Comparison of ENCODE assay signal across 22 cellular contexts in genomic region chr14:75718199-75718598, GRCh38. TPM values are rescaled to one million over a fixed set of nuclear protein-coding genes. Genes with fewer than 3 reads are reported as not detected.
DNase-seq lines count a peak whose midpoint lies in the region; ATAC-seq, FAIRE-seq and TF ChIP-seq lines count a peak whose summit lies in the region.
"Had no signal": no experiment of that assay in that cellular context is flagged by ENCODE, and none has a peak within 500 bp of the region (broad histone marks: within the 10 kb centered on the region; RNA-seq: fewer than 3 reads in every experiment).

No MANE protein-coding gene starts in this region.

- BruUV-seq in K562 (replicated peaks; lab: Mats Ljungman, UMichigan) = no TSS peak

- FAIRE-seq in K562 (lab: Jason Lieb, UNC) (peak; percentile 37), bronchial epithelial cell (lab: Jason Lieb, UNC) (peak; percentile 28), pancreas (lab: Jason Lieb, UNC) (no peak)
- FAIRE-seq: A204.1, D721Med, G401.6, GM12892, GM18507, H54 had no signal

- H3K4me1 ChIP-seq in K562 (replicated peaks in 1 of 2; ENCODE audit: control insufficient read depth in 2 of 2, insufficient read depth in 2 of 2, low read length in 2 of 2) (peaks cover 0 to 6% of the 10 kb centered on the region in 2 experiments; a peak in 3 of 5 replicates), pancreas (peaks cover 21 to 52% (median 44%) of the 10 kb centered on the region in 3 donors)
- H3K4me1 ChIP-seq: BE2C had no signal

- H3K27me3 ChIP-seq in K562 (ENCODE audit: control insufficient read depth in 2 of 2, insufficient read depth in 2 of 2, low read length in 2 of 2) = no peaks in the 10 kb centered on the region
- no peaks in the 10 kb centered on the region for H3K27me3 ChIP-seq in bronchial epithelial cell (ENCODE audit: control insufficient read depth, insufficient read depth, low read length)
- no peaks in the 10 kb centered on the region for H3K27me3 ChIP-seq in pancreas
- H3K27me3 ChIP-seq: BE2C had no signal

- TF ChIP-seq CTCF in K562 (IDR thresholded peaks at IDR 0.05 in 2 of 3, conservative IDR thresholded peaks at IDR 0.05 in 1 of 3; ENCODE audit: insufficient read depth in 2 of 3, low read depth in 1 of 3, low read length in 3 of 3) = no peak
- TF ChIP-seq CTCF in bronchial epithelial cell (IDR thresholded peaks at IDR 0.05; ENCODE audit: insufficient read depth, low read length, severe bottlenecking) = no peak
- no peak for TF ChIP-seq CTCF in pancreas (IDR thresholded peaks at IDR 0.05)

- H3K9ac ChIP-seq in K562 (ENCODE audit: insufficient read depth in 1 of 2, low read depth in 2 of 2, low read length in 2 of 2) = no peak overlapping the region

- H3K4me3 ChIP-seq in K562 (no peak overlapping the region), bronchial epithelial cell (ENCODE audit: low read depth, low read length) (no peak overlapping the region), pancreas (no peak overlapping the region)
- H3K4me3 ChIP-seq: GM23338 had no signal

- CTCF ChIA-PET in K562 (lab: Yijun Ruan, JAX; ENCODE audit: low intra/inter-chr PET ratio) = no interaction called here

- H3K36me3 ChIP-seq in K562 (ENCODE audit: control insufficient read depth, insufficient read depth, low read length) (peaks cover 8% of the 10 kb centered on the region; the same call in 2 of the 3 replicates), bronchial epithelial cell (ENCODE audit: control insufficient read depth, insufficient read depth, low read length) (no peaks in the 10 kb centered on the region), pancreas (no peaks in the 10 kb centered on the region)

- WGBS in K562 (ENCODE audit: insufficient coverage, low coverage, missing lambda C conversion rate) = 0% methylated on average over 2 of the region's 3 CpGs
- 38 to 42% methylated on average over 3 of the region's 3 CpGs for WGBS in pancreas, 2 donors

- H3K27ac ChIP-seq in K562 (ENCODE audit: extremely low read depth, low read depth, low read length) = no peak overlapping the region
- peak overlapping the region; percentile 34 to 49 (median 40) for H3K27ac ChIP-seq in pancreas
- H3K27ac ChIP-seq: HL-60 had no signal

- H2AFZ ChIP-seq in K562 (ENCODE audit: low read depth, low read length) = no peak overlapping the region
- H2AFZ ChIP-seq: GM23338 had no signal

- H3K9me3 ChIP-seq in K562 (replicated peaks; ENCODE audit: control insufficient read depth, insufficient read depth, low read depth, low read length) (no peaks in the 10 kb centered on the region), pancreas (no peaks in the 10 kb centered on the region)
- H3K9me3 ChIP-seq: BE2C, Caco-2 had no signal

- TF ChIP-seq EP300 in K562 (IDR thresholded peaks at IDR 0.05; ENCODE audit: low read length) = no peak

- no peak overlapping the region for H3K4me2 ChIP-seq in K562 (ENCODE audit: insufficient read depth, low read length)
- H3K4me2 ChIP-seq: GM23338 had no signal

- intact Hi-C loops in K562 (cut with micrococcal nuclease) (loop anchor here (10.0 kb wide), 1 partner anchor 927 kb away; no protein-coding TSS in a partner anchor), pancreas (cut with DNase I) (no loop called here)

- ATAC-seq in K562 = no peak
- peak; percentile 3 to 46 (median 26) for ATAC-seq in pancreas
- ATAC-seq: GM23338 had no signal

- no peaks in the 10 kb centered on the region for H3K79me2 ChIP-seq in K562 (ENCODE audit: control insufficient read depth, insufficient read depth, low read length)

- TF ChIP-seq RAD21 in K562 (CRISPR knock-in tag; conservative IDR thresholded peaks at IDR 0.05 in 1 of 2, IDR thresholded peaks at IDR 0.05 in 1 of 2) = no peak

- in situ Hi-C loops in K562 (cut with MboI) = loop anchor here (5.0 to 25.0 kb wide), 3 partner anchors 264 to 937 kb away; partner anchors contain the start of genes ESRRB and TGFB3

- no peak for TF ChIP-seq POLR2A in K562 (conservative IDR thresholded peaks at IDR 0.05)

- no peaks in the 10 kb centered on the region for H4K20me1 ChIP-seq in K562 (replicated peaks; ENCODE audit: control insufficient read depth, insufficient read depth, low read length)

- DNase-seq in K562 (ENCODE audit: extremely low read depth in 1 of 4, low spot score in 3 of 4) (peak; percentile 5 to 32 (median 27)), bronchial epithelial cell (ENCODE audit: low read depth) (no peak), pancreas (no peak), COLO668 (lab: John Stamatoyannopoulos, UW; ENCODE audit: unreplicated experiment) (no peak), NOMO-1 treated with DMSO at 0.1 percent for 48 hours (lab: John Stamatoyannopoulos, UW; ENCODE audit: unreplicated experiment) (no peak)
- no peak for DNase-seq in stimulated activated CD4-positive, alpha-beta T cell treated with anti-CD3 and anti-CD28 coated beads, Interleukin-15, amount 100 ng/mL, for 24 hours
- DNase-seq: ACHN; BE2C; C1 segment of cervical spinal cord; Caco-2; CD4-positive, CD25-positive, alpha-beta regulatory T cell; CD8-positive, alpha-beta memory T cell; HCEC 1CT; IMR-90 had no signal

- POLR2A ChIA-PET in K562 (lab: Yijun Ruan, JAX) = interaction anchor here (0.5 kb wide), 1 partner anchor 12 kb away, joined by 3 read pairs; no protein-coding TSS in a partner anchor

- H3K9me1 ChIP-seq in K562 (ENCODE audit: control insufficient read depth, insufficient read depth, low read length) = no peaks in the 10 kb centered on the region

TF ChIP-seq in K562, 482 proteins besides CTCF, POLR2A, EP300 and RAD21 (continues in another document):
- TF ChIP-seq ZNF778 (CRISPR knock-in tag; IDR thresholded peaks at IDR 0.05) = no peak
- TF ChIP-seq ZNF23 (CRISPR knock-in tag; IDR thresholded peaks at IDR 0.05) = no peak
- TF ChIP-seq ZNF121 (CRISPR knock-in tag; conservative IDR thresholded peaks at IDR 0.05) = no peak
- no peak for TF ChIP-seq ZNF589 (CRISPR knock-in tag; IDR thresholded peaks at IDR 0.05; ENCODE audit: low read depth)
- TF ChIP-seq BCOR (IDR thresholded peaks at IDR 0.05) = no peak
- no peak for TF ChIP-seq ZNF79 (CRISPR knock-in tag; IDR thresholded peaks at IDR 0.05; ENCODE audit: low read depth)
- peak; percentile 60; the same call in 1 of the 2 replicates for TF ChIP-seq TEAD4 (IDR thresholded peaks at IDR 0.05; ENCODE audit: low read length)
- TF ChIP-seq TEAD4 (CRISPR knock-in tag; IDR thresholded peaks at IDR 0.05; ENCODE audit: borderline replicate concordance) = no peak
- TF ChIP-seq CCNT2 (IDR thresholded peaks at IDR 0.05; ENCODE audit: borderline replicate concordance, extremely low read depth, insufficient read length, low read depth, low read length) = no peak
- peak; percentile 27; the same call in 1 of the 2 replicates for TF ChIP-seq ARID1B (IDR thresholded peaks at IDR 0.05)
- no peak for TF ChIP-seq CHD1 (IDR thresholded peaks at IDR 0.05; ENCODE audit: low read length)
- no peak for TF ChIP-seq FOXP1 (CRISPR knock-in tag; IDR thresholded peaks at IDR 0.05)
- peak; percentile 18; the same call in 1 of the 2 replicates for TF ChIP-seq TAL1 (IDR thresholded peaks at IDR 0.05)
- no peak for TF ChIP-seq ZFP36 (IDR thresholded peaks at IDR 0.05; ENCODE audit: low read depth, low read length, partially characterized antibody)
- TF ChIP-seq SMARCC2 (IDR thresholded peaks at IDR 0.05; ENCODE audit: low read depth) = no peak
- TF ChIP-seq MEIS2 (IDR thresholded peaks at IDR 0.05; ENCODE audit: partially characterized antibody) = no peak

RNA-seq across cellular contexts. Expression of gene TTLL5, which starts 57.2 kb away (rescaled TPM):
- total RNA-seq in K562 (2011; cell fraction: chromatin; rRNA removed; ENCODE audit: low replicate concordance) = 110 and 194 TPM in 2 replicates
- total RNA-seq in K562 (2011; cell fraction: nucleolus; rRNA removed) = 36.7 and 39.5 TPM in 2 replicates
- total RNA-seq in K562 (2011; cell fraction: nucleoplasm; rRNA removed) = 63.6 and 87.8 TPM in 2 replicates
- total RNA-seq in K562 (2014; rRNA removed) (9.0 and 10.8 TPM in 2 replicates), K562 (2014; rRNA removed; fragmentation: Illumina TruSeq; extraction: Trizol) (12.6 and 16.7 TPM in 2 replicates), K562 (2015; rRNA removed; fragmentation: Illumina TruSeq; extraction: Trizol) (16.9 and 17.0 TPM in 2 replicates), K562 (2021) (17.3 and 17.7 TPM in 2 replicates), bronchial epithelial cell (15.5 and 20.0 TPM in 2 replicates), pancreas (10 to 100 TPM; 11.0 to 22.6 (median 13.8) TPM)
- polyA plus RNA-seq in K562 (2011; rRNA removed) (17.9 and 18.9 TPM in 2 replicates), K562 (2014; fragmentation: Illumina TruSeq; extraction: Trizol) (13.4 and 15.8 TPM in 2 replicates), K562 (2014; fragmentation: Nextera tagmentation; extraction: Ambion mirVana) (1 to 10 TPM; 4.1 to 5.4 TPM), K562 (2014; rRNA removed) (12.1 and 12.3 TPM in 2 replicates), pancreas (1 to 10 TPM; 7.6 to 8.1 TPM)
- polyA plus RNA-seq in K562 (2011; cell fraction: cytosol; rRNA removed) = 7.4 and 10.1 TPM in 2 replicates
- polyA plus RNA-seq in K562 (2011; cell fraction: nucleus; rRNA removed) = 24.1 and 26.5 TPM in 2 replicates
- 10.2 and 11.5 TPM in 2 replicates for polyA plus RNA-seq in K562 (2012)
- 67.6 and 79.8 TPM in 2 replicates for polyA minus RNA-seq in K562 (2011; rRNA and poly(A)+ RNA removed)
- 9.8 and 17.4 TPM in 2 replicates for polyA minus RNA-seq in K562 (2011; cell fraction: cytosol; rRNA and poly(A)+ RNA removed)
- 38.1 and 61.6 TPM in 2 replicates for polyA minus RNA-seq in K562 (2011; cell fraction: nucleus; rRNA and poly(A)+ RNA removed)

RNA-seq across cellular contexts. Expression of gene ERG28, which starts 57.5 kb away (rescaled TPM):
- total RNA-seq in K562 (2011; cell fraction: chromatin; rRNA removed; ENCODE audit: low replicate concordance) = 12.2 and 14.7 TPM in 2 replicates
- total RNA-seq in K562 (2011; cell fraction: nucleolus; rRNA removed) = 20.0 and 23.0 TPM in 2 replicates
- 26.0 and 32.5 TPM in 2 replicates for total RNA-seq in K562 (2011; cell fraction: nucleoplasm; rRNA removed)
- 3.1 and 5.4 TPM in 2 replicates for total RNA-seq in K562 (2014; rRNA removed)
- total RNA-seq in K562 (2014; rRNA removed; fragmentation: Illumina TruSeq; extraction: Trizol) = 8.0 and 8.5 TPM in 2 replicates
- total RNA-seq in K562 (2015; rRNA removed; fragmentation: Illumina TruSeq; extraction: Trizol) = 6.2 and 6.8 TPM in 2 replicates
- total RNA-seq in K562 (2021) = 11.3 and 11.4 TPM in 2 replicates
- 34.2 and 39.2 TPM in 2 replicates for polyA plus RNA-seq in K562 (2011; rRNA removed)
- polyA plus RNA-seq in K562 (2011; cell fraction: cytosol; rRNA removed) = 26.3 and 42.2 TPM in 2 replicates
- polyA plus RNA-seq in K562 (2011; cell fraction: nucleus; rRNA removed) = 8.5 and 14.6 TPM in 2 replicates
- polyA plus RNA-seq in K562 (2012) = 11.1 and 13.5 TPM in 2 replicates
- polyA plus RNA-seq in K562 (2014; fragmentation: Illumina TruSeq; extraction: Trizol) = 17.2 and 21.3 TPM in 2 replicates
- 10 to 100 TPM; 26.0 to 32.4 TPM for polyA plus RNA-seq in K562 (2014; fragmentation: Nextera tagmentation; extraction: Ambion mirVana)
- polyA plus RNA-seq in K562 (2014; rRNA removed) = 14.2 and 19.3 TPM in 2 replicates
- 9.5 and 11.5 TPM in 2 replicates for polyA minus RNA-seq in K562 (2011; rRNA and poly(A)+ RNA removed)
- 4.7 and 5.0 TPM in 2 replicates for polyA minus RNA-seq in K562 (2011; cell fraction: cytosol; rRNA and poly(A)+ RNA removed)
- polyA minus RNA-seq in K562 (2011; cell fraction: nucleus; rRNA and poly(A)+ RNA removed) = 4.0 and 7.1 TPM in 2 replicates
- total RNA-seq in bronchial epithelial cell = 3.6 and 4.2 TPM in 2 replicates
- 1 to 10 TPM; 4.2 to 9.5 (median 6.5) TPM for total RNA-seq in pancreas
- polyA plus RNA-seq in pancreas = 10 to 100 TPM in 1 of 2 donors, 1 to 10 TPM in 1; 9.7 to 13.2 TPM

Comparison
In these comparisons a context has a peak if more than half of its experiments do, and no peak if none do; other contexts are left out.
1. DNase-seq: peak in K562 (4 of 4); none in bronchial epithelial cell (single experiment), pancreas (0 of 6), COLO668 (single experiment), NOMO-1 treated with DMSO at 0.1 percent for 48 hours (single experiment) and stimulated activated CD4-positive, alpha-beta T cell treated with anti-CD3 and anti-CD28 coated beads, Interleukin-15, amount 100 ng/mL, for 24 hours (single experiment).